ENCODE assay signal across 20 cellular contexts in genomic region chr2:2503864-2504418, GRCh38.
DNase-seq lines count a peak whose midpoint lies in the region; ATAC-seq, FAIRE-seq and TF ChIP-seq lines count a peak whose summit lies in the region.
"Had no signal": no experiment of that assay in that cellular context is flagged by ENCODE, and none has a peak within 500 bp of the region (broad histone marks: within the 10 kb centered on the region; RNA-seq: fewer than 3 reads in every experiment).

No MANE protein-coding gene starts in this region.

- in situ Hi-C loops in GM12878 (cut with MboI): no loop called here

- H3K36me3 ChIP-seq in GM12878 (ENCODE audit: control insufficient read depth in 2 of 2, insufficient read depth in 2 of 2, low read length in 1 of 2) (no peaks in the 10 kb centered on the region), testis (ENCODE audit: low read depth, missing control alignments) (no peaks in the 10 kb centered on the region), neural progenitor cell (no peaks in the 10 kb centered on the region)
- H3K36me3 ChIP-seq: HAP-1, MG63, Peyer's patch, SJCRH30 had no signal

- no peak overlapping the region for H3K4me3 Mint-ChIP-seq in stimulated activated memory B cell treated with anti-CD40 and anti-IgM and Interleukin-4, amounts not matched to agents 10 μg/mL and 1 μg/mL and 100 μg/mL, for 72 hours
- no peak overlapping the region for H3K4me3 Mint-ChIP-seq in neural progenitor cell
- H3K4me3 Mint-ChIP-seq: HFFc6, T-cell had no signal

- no peak for TF ChIP-seq POLR2A in GM12878 (IDR thresholded peaks at IDR 0.05; ENCODE audit: low read depth, low read length)
- TF ChIP-seq POLR2A in testis (IDR thresholded peaks at IDR 0.05): no peak

- TF ChIP-seq CTCF in GM12878 (IDR thresholded peaks at IDR 0.05 in 2 of 3, conservative IDR thresholded peaks at IDR 0.05 in 1 of 3; ENCODE audit: control insufficient read depth in 2 of 3, extremely low read depth in 1 of 3, insufficient read depth in 1 of 3, low read depth in 3 of 3, low read length in 3 of 3) (no peak), testis (IDR thresholded peaks at IDR 0.05) (no peak), neural progenitor cell (IDR thresholded peaks at IDR 0.05) (no peak)

- no peaks in the 10 kb centered on the region for H3K36me3 Mint-ChIP-seq in stimulated activated memory B cell treated with anti-CD40 and anti-IgM and Interleukin-4, amounts not matched to agents 10 μg/mL and 1 μg/mL and 100 μg/mL, for 72 hours
- H3K36me3 Mint-ChIP-seq in neural progenitor cell: no peaks in the 10 kb centered on the region
- H3K36me3 Mint-ChIP-seq: T-cell had no signal

- no peak for FAIRE-seq in GM12878 (lab: Jason Lieb, UNC)
- FAIRE-seq: D721Med had no signal

- peaks cover 3% of the 10 kb centered on the region for H3K9me3 Mint-ChIP-seq in stimulated activated memory B cell treated with anti-CD40 and anti-IgM and Interleukin-4, amounts not matched to agents 10 μg/mL and 1 μg/mL and 100 μg/mL, for 72 hours
- H3K9me3 Mint-ChIP-seq in neural progenitor cell: peaks cover 17% of the 10 kb centered on the region
- H3K9me3 Mint-ChIP-seq: T-cell had no signal

- H3K4me1 ChIP-seq in GM12878 (ENCODE audit: control insufficient read depth, insufficient read depth, low read length) (no peaks in the 10 kb centered on the region), testis (no peaks in the 10 kb centered on the region), neural progenitor cell (no peaks in the 10 kb centered on the region)
- H3K4me1 ChIP-seq: HAP-1, Peyer's patch, SJCRH30 had no signal

- H3K9ac ChIP-seq in GM12878 (ENCODE audit: control insufficient read depth, insufficient read depth, low read length): no peak overlapping the region
- no peak overlapping the region for H3K9ac ChIP-seq in neural progenitor cell

- no peak overlapping the region for H3K27ac Mint-ChIP-seq in stimulated activated memory B cell treated with anti-CD40 and anti-IgM and Interleukin-4, amounts not matched to agents 10 μg/mL and 1 μg/mL and 100 μg/mL, for 72 hours
- H3K27ac Mint-ChIP-seq in neural progenitor cell: no peak overlapping the region
- H3K27ac Mint-ChIP-seq: HFFc6, T-cell had no signal

- H3K79me2 ChIP-seq in GM12878 (ENCODE audit: control insufficient read depth, insufficient read depth, low read length) (no peaks in the 10 kb centered on the region), neural progenitor cell (ENCODE audit: low read depth) (no peaks in the 10 kb centered on the region)

- H4K20me1 ChIP-seq in GM12878 (ENCODE audit: control insufficient read depth, insufficient read depth): no peaks in the 10 kb centered on the region
- H4K20me1 ChIP-seq in neural progenitor cell (ENCODE audit: low read depth): no peaks in the 10 kb centered on the region

- ATAC-seq in GM18502 (IDR thresholded peaks at IDR 0.05; ENCODE audit: poor library complexity, unreplicated experiment): peak; percentile 73
- ATAC-seq in GM21390 (IDR thresholded peaks at IDR 0.05; ENCODE audit: unreplicated experiment): peak; percentile 67
- ATAC-seq in GM12878: peak; percentile 29; the same call in 1 of the 3 replicates
- ATAC-seq in stimulated activated memory B cell treated with anti-CD40 and anti-IgM and Interleukin-4, amounts not matched to agents 10 μg/mL and 1 μg/mL and 100 μg/mL, for 72 hours: peak; percentile 42
- ATAC-seq: T-cell had no signal

- H3K4me2 ChIP-seq in GM12878 (ENCODE audit: control insufficient read depth, insufficient read depth): no peak overlapping the region
- no peak overlapping the region for H3K4me2 ChIP-seq in neural progenitor cell

- RAD21 ChIA-PET in GM12878 (lab: Charles Lee; ENCODE audit: unreplicated experiment): no interaction called here

- H3K27me3 ChIP-seq in GM12878 (replicated peaks in 1 of 2; ENCODE audit: control insufficient read depth in 2 of 2, insufficient read depth in 2 of 2, low read length in 1 of 2): no peaks in the 10 kb centered on the region
- H3K27me3 ChIP-seq in testis: no peaks in the 10 kb centered on the region
- H3K27me3 ChIP-seq in neural progenitor cell: no peaks in the 10 kb centered on the region
- H3K27me3 ChIP-seq: MG63, Peyer's patch, SJCRH30 had no signal

- no peaks in the 10 kb centered on the region for H3F3A ChIP-seq in neural progenitor cell (ENCODE audit: low read depth)

- TF ChIP-seq EP300 in GM12878 (IDR thresholded peaks at IDR 0.05; ENCODE audit: borderline replicate concordance in 1 of 2, control insufficient read depth in 1 of 2, low read depth in 2 of 2, low read length in 2 of 2): no peak

- H3K27ac ChIP-seq in GM12878 (ENCODE audit: control insufficient read depth, insufficient read depth) (no peak overlapping the region), testis (no peak overlapping the region), neural progenitor cell (no peak overlapping the region)
- H3K27ac ChIP-seq: Peyer's patch, SJCRH30 had no signal

- WGBS in GM12878 (ENCODE audit: insufficient coverage, insufficient replicate concordance, low lambda C conversion rate, missing lambda C conversion rate): 37% methylated on average over 6 of the region's 6 CpGs
- WGBS in testis, 2 donors: 77 to 86% methylated on average over 5 to 6 of the region's 6 CpGs

- H3K4me3 ChIP-seq in GM12878: no peak overlapping the region
- H3K4me3 ChIP-seq in testis: no peak overlapping the region
- no peak overlapping the region for H3K4me3 ChIP-seq in neural progenitor cell
- H3K4me3 ChIP-seq: HAP-1, MG63, Peyer's patch, SJCRH30 had no signal

- no peaks in the 10 kb centered on the region for H3K9me3 ChIP-seq in GM12878 (replicated peaks; ENCODE audit: control insufficient read depth, insufficient read depth, low read length)
- H3K9me3 ChIP-seq in testis: no peaks in the 10 kb centered on the region
- no peaks in the 10 kb centered on the region for H3K9me3 ChIP-seq in neural progenitor cell (ENCODE audit: low read depth)
- H3K9me3 ChIP-seq: HAP-1, MG63, Peyer's patch had no signal

- CTCF ChIA-PET in GM12878 (lab: Yijun Ruan, JAX): no interaction called here

- no peak for TF ChIP-seq RAD21 in GM12878 (IDR thresholded peaks at IDR 0.05; ENCODE audit: insufficient read depth, low read depth, low read length)

- intact Hi-C loops in GM12878 (cut with micrococcal nuclease; ENCODE audit: unreplicated experiment) (no loop called here), testis (cut with DNase I; ENCODE audit: low total_unique reads) (no loop called here)

- no peaks in the 10 kb centered on the region for H3K4me1 Mint-ChIP-seq in stimulated activated memory B cell treated with anti-CD40 and anti-IgM and Interleukin-4, amounts not matched to agents 10 μg/mL and 1 μg/mL and 100 μg/mL, for 72 hours
- peaks cover 12% of the 10 kb centered on the region for H3K4me1 Mint-ChIP-seq in neural progenitor cell
- H3K4me1 Mint-ChIP-seq: T-cell had no signal

- BruUV-seq in GM12878 (replicated peaks; lab: Mats Ljungman, UMichigan): no TSS peak

- POLR2A ChIA-PET in GM12878 (lab: Charles Lee): no interaction called here

- no peak overlapping the region for H2AFZ ChIP-seq in GM12878 (ENCODE audit: control insufficient read depth, low read depth, low read length)
- H2AFZ ChIP-seq in neural progenitor cell (replicated peaks): no peak overlapping the region

- SMC1A ChIA-PET in GM12878 (lab: Charles Lee; ENCODE audit: uncharacterized antibody, unreplicated experiment): no interaction called here

- H3K27me3 Mint-ChIP-seq in stimulated activated memory B cell treated with anti-CD40 and anti-IgM and Interleukin-4, amounts not matched to agents 10 μg/mL and 1 μg/mL and 100 μg/mL, for 72 hours: no peaks in the 10 kb centered on the region
- H3K27me3 Mint-ChIP-seq in neural progenitor cell (ENCODE audit: insufficient read depth, low read depth): peaks cover 3% of the 10 kb centered on the region

- DNase-seq in GM12878 (ENCODE audit: low read depth, low spot score) (no peak), testis (no peak), iPS-NIHi7 (ENCODE audit: extremely low spot score) (no peak), neural progenitor cell (ENCODE audit: low spot score) (no peak)
- DNase-seq: GOT3, HFFc6, IMR-90, KG1, MG63, NCI-H2029, NCI-H446, NCI-H524 treated with DMSO at 0.1 percent for 48 hours, Peyer's patch, SJCRH30, T-cell had no signal

TF ChIP-seq in GM12878, 131 proteins besides CTCF, POLR2A, EP300 and RAD21 (continues in another document):
- TF ChIP-seq HSF1 (IDR thresholded peaks at IDR 0.05; ENCODE audit: low read depth, low read length) (no peak), TCF3 (IDR thresholded peaks at IDR 0.05; ENCODE audit: borderline replicate concordance, insufficient read depth, low read depth, low read length) (no peak), JUNB (IDR thresholded peaks at IDR 0.05) (no peak), IRF5 (IDR thresholded peaks at IDR 0.05; ENCODE audit: borderline replicate concordance) (no peak), KAT2A (conservative IDR thresholded peaks at IDR 0.05; ENCODE audit: control insufficient read depth, low read depth, low read length) (no peak)
